9 cellular contexts compared by ENCODE assay signal in genomic region chr2:96359310-96359709, GRCh38. TPM values are rescaled to one million over a fixed set of nuclear protein-coding genes. Genes with fewer than 3 reads are reported as not detected.
A peak's percentile ranks its signal among the peaks of the same experiment; 100 is the strongest.
DNase-seq lines count a peak whose midpoint lies in the region; ATAC-seq and TF ChIP-seq lines count a peak whose summit lies in the region.
"Had no signal": no experiment of that assay in that cellular context is flagged by ENCODE, and none has a peak within 500 bp of the region (broad histone marks: within the 10 kb centered on the region; RNA-seq: fewer than 3 reads in every experiment).

No MANE protein-coding gene starts in this region.

- H3K27ac ChIP-seq in dorsolateral prefrontal cortex, result peak overlapping the region in 13 of 59 donors; percentile 10 to 58 (median 33)

- H3K36me3 Mint-ChIP-seq in T-cell, result no peaks in the 10 kb centered on the region

- H3K27me3 ChIP-seq in dorsolateral prefrontal cortex, result no peaks in the 10 kb centered on the region

- CTCF ChIA-PET in T-cell (lab: Charles Lee), result interaction anchor here in 1 of 2 donors (0.6 to 1.4 kb wide), 2 partner anchors 48 to 183 kb away, joined by 3 read pairs; no protein-coding TSS in a partner anchor

- intact Hi-C loops in dorsolateral prefrontal cortex (cut with DNase I), result loop anchor here in 1 of 2 donors (1.0 to 5.0 kb wide), 2 partner anchors 48 to 150 kb away; no protein-coding TSS in a partner anchor

- ATAC-seq in T-cell (replicated peaks in 1 of 4), result peak; percentile 67 to 89 (median 73)
- no peak for ATAC-seq in HG02852 (IDR thresholded peaks at IDR 0.05; ENCODE audit: unreplicated experiment)

- POLR2A ChIA-PET in T-cell (lab: Charles Lee), result no interaction called here

- H3K9me3 Mint-ChIP-seq in T-cell, result no peaks in the 10 kb centered on the region

- peak; percentile 12 for DNase-seq in NCI-H2029 (lab: John Stamatoyannopoulos, UW)
- no peak for DNase-seq in NCI-H2029 treated with DMSO at 0.1 percent for 48 hours (lab: John Stamatoyannopoulos, UW)
- DNase-seq in T-cell, result peak in 32 of 34 experiments; percentile 20 to 62 (median 46)
- peak in 9 of 10 donors; percentile 63 to 87 (median 74) for DNase-seq in dorsolateral prefrontal cortex
- peak; percentile 23 to 27 for DNase-seq in stimulated activated CD4-positive, alpha-beta T cell treated with anti-CD3 and anti-CD28 coated beads, Interleukin-1b, Interleukin-23, amount 100 ng/mL, for 4 hours (ENCODE audit: low read depth in 2 of 2)
- no peak for DNase-seq in mucosa of gallbladder (ENCODE audit: low spot score)
- no peak for DNase-seq in D341Med (ENCODE audit: low spot score)

- no peak overlapping the region for H3K4me3 Mint-ChIP-seq in T-cell
- H3K4me3 Mint-ChIP-seq: activated naive CD8-positive, alpha-beta T cell had no signal

- H3K27me3 Mint-ChIP-seq in T-cell, result no peaks in the 10 kb centered on the region
- H3K27me3 Mint-ChIP-seq: activated naive CD8-positive, alpha-beta T cell had no signal

- no peak overlapping the region for H3K4me3 ChIP-seq in dorsolateral prefrontal cortex

- peak in 54 of 56 donors; percentile 24 to 82 (median 64) for TF ChIP-seq CTCF in dorsolateral prefrontal cortex (IDR thresholded peaks at IDR 0.05 in 54 of 56, conservative IDR thresholded peaks at IDR 0.05 in 2 of 56; ENCODE audit: low read depth in 1 of 56, partially characterized antibody in 56 of 56)

- peak overlapping the region; percentile 1 to 90 for H3K27ac Mint-ChIP-seq in T-cell

- peaks cover 0 to 19% (median 10%) of the 10 kb centered on the region in 3 donors for H3K4me1 Mint-ChIP-seq in T-cell

RNA-seq across cellular contexts. Expression of gene NCAPH, which starts 23.7 kb away (rescaled TPM):
- total RNA-seq in T-cell (1 to 10 TPM; 1.9 to 5.5 (median 4.0) TPM), dorsolateral prefrontal cortex (1 to 10 TPM in 57 of 120 experiments, under 1 TPM in 55, not detected in 8; 0.19 to 3.2 (median 1.0) TPM), mucosa of gallbladder (1.2 TPM)

RNA-seq across cellular contexts. Expression of gene ITPRIPL1, which starts 34.2 kb away (rescaled TPM):
- total RNA-seq in T-cell, result 10 to 100 TPM in 4 of 5 donors, 1 to 10 TPM in 1; 3.9 to 13.7 (median 12.7) TPM
- total RNA-seq in dorsolateral prefrontal cortex, result 1 to 10 TPM in 111 of 120 experiments, under 1 TPM in 9; 0.54 to 6.2 (median 1.9) TPM
- 1.5 TPM for total RNA-seq in mucosa of gallbladder

RNA-seq across cellular contexts. Expression of gene SNRNP200, which starts 54.0 kb away (rescaled TPM):
- 100 to 1,000 TPM; 200 to 254 (median 203) TPM for total RNA-seq in T-cell
- total RNA-seq in dorsolateral prefrontal cortex, result 100 to 1,000 TPM in 18 of 120 experiments, 10 to 100 TPM in 102; 76.1 to 117 (median 91.0) TPM
- 113 TPM for total RNA-seq in mucosa of gallbladder

Comparison
In these comparisons a context has a peak if more than half of its experiments do, and no peak if none do; other contexts are left out.
1. DNase-seq: peak in NCI-H2029 (single experiment), T-cell (32 of 34), dorsolateral prefrontal cortex (9 of 10) and stimulated activated CD4-positive, alpha-beta T cell treated with anti-CD3 and anti-CD28 coated beads, Interleukin-1b, Interleukin-23, amount 100 ng/mL, for 4 hours (2 of 2); none in NCI-H2029 treated with DMSO at 0.1 percent for 48 hours (single experiment), mucosa of gallbladder (single experiment) and D341Med (single experiment).